In genomic region chr4:109559983-109560686, GRCh38 we compare ENCODE assay signal across 8 cellular contexts. TPM values are rescaled to one million over a fixed set of nuclear protein-coding genes. Genes with fewer than 3 reads are reported as not detected.
DNase-seq lines count a peak whose midpoint lies in the region; ATAC-seq and TF ChIP-seq lines count a peak whose summit lies in the region.

Gene MCUB (plus strand): TSS chr4:109560246. CDS start chr4:109560338, 92 bp downstream.

- DNase-seq in DMS79 (lab: John Stamatoyannopoulos, UW) (peak; percentile 61), RPMI7951 (ENCODE audit: low read depth) (peak; percentile 88), fibroblast of the aortic adventitia (ENCODE audit: low read depth) (peak; percentile 85), nephron progenitor cell (peak; percentile 84)

- peaks cover 20% of the 10 kb centered on the region for H3K4me1 Mint-ChIP-seq in activated T-helper 17 cell treated with anti-CD3 and anti-CD28 coated beads, Interleukin-2, amount 50 U/mL, for 72 hours
- peaks cover 44% of the 10 kb centered on the region for H3K4me1 Mint-ChIP-seq in nephron progenitor cell
- H3K4me1 Mint-ChIP-seq in stimulated activated naive CD8-positive, alpha-beta T cell treated with anti-CD3 and anti-CD28 coated beads, Interleukin-15, Interleukin-2, amounts not matched to agents 100 ng/mL and 50 ng/mL, for 24 hours (ENCODE audit: low read depth), result peaks cover 57% of the 10 kb centered on the region

- peak within 1 kb of the TSS; percentile 90 for H3K27ac Mint-ChIP-seq in activated T-helper 17 cell treated with anti-CD3 and anti-CD28 coated beads, Interleukin-2, amount 50 U/mL, for 72 hours
- H3K27ac Mint-ChIP-seq in nephron progenitor cell, result peak within 1 kb of the TSS; percentile 31
- peak within 1 kb of the TSS; percentile 97 for H3K27ac Mint-ChIP-seq in stimulated activated naive CD8-positive, alpha-beta T cell treated with anti-CD3 and anti-CD28 coated beads, Interleukin-15, Interleukin-2, amounts not matched to agents 100 ng/mL and 50 ng/mL, for 24 hours

- no peaks in the 10 kb centered on the region for H3K27me3 Mint-ChIP-seq in activated T-helper 17 cell treated with anti-CD3 and anti-CD28 coated beads, Interleukin-2, amount 50 U/mL, for 72 hours
- peaks cover 20% of the 10 kb centered on the region for H3K27me3 Mint-ChIP-seq in nephron progenitor cell (ENCODE audit: low read depth, poor library complexity)
- no peaks in the 10 kb centered on the region for H3K27me3 Mint-ChIP-seq in stimulated activated naive CD8-positive, alpha-beta T cell treated with anti-CD3 and anti-CD28 coated beads, Interleukin-15, Interleukin-2, amounts not matched to agents 100 ng/mL and 50 ng/mL, for 24 hours

- H3K4me3 ChIP-seq in fibroblast of the aortic adventitia (ENCODE audit: low read depth, low read length), result peak within 1 kb of the TSS; percentile 84

- no peak for TF ChIP-seq EP300 in Ishikawa (IDR thresholded peaks at IDR 0.05; ENCODE audit: borderline replicate concordance)

- peak within 1 kb of the TSS; percentile 84 for H3K4me3 Mint-ChIP-seq in activated T-helper 17 cell treated with anti-CD3 and anti-CD28 coated beads, Interleukin-2, amount 50 U/mL, for 72 hours
- peak within 1 kb of the TSS; percentile 83 for H3K4me3 Mint-ChIP-seq in nephron progenitor cell
- H3K4me3 Mint-ChIP-seq in stimulated activated naive CD8-positive, alpha-beta T cell treated with anti-CD3 and anti-CD28 coated beads, Interleukin-15, Interleukin-2, amounts not matched to agents 100 ng/mL and 50 ng/mL, for 24 hours, result peak within 1 kb of the TSS; percentile 96

- H3K36me3 Mint-ChIP-seq in activated T-helper 17 cell treated with anti-CD3 and anti-CD28 coated beads, Interleukin-2, amount 50 U/mL, for 72 hours (ENCODE audit: low read depth), result peaks cover 44% of the 10 kb centered on the region
- H3K36me3 Mint-ChIP-seq in nephron progenitor cell (ENCODE audit: low read depth), result peaks cover 26% of the 10 kb centered on the region
- H3K36me3 Mint-ChIP-seq in stimulated activated naive CD8-positive, alpha-beta T cell treated with anti-CD3 and anti-CD28 coated beads, Interleukin-15, Interleukin-2, amounts not matched to agents 100 ng/mL and 50 ng/mL, for 24 hours (ENCODE audit: low read depth), result peaks cover 20% of the 10 kb centered on the region

- ATAC-seq in GM21717 (IDR thresholded peaks at IDR 0.05; ENCODE audit: unreplicated experiment), result peak; percentile 93
- ATAC-seq in activated T-helper 17 cell treated with anti-CD3 and anti-CD28 coated beads, Interleukin-2, amount 50 U/mL, for 72 hours (replicated peaks), result peak; percentile 91

- TF ChIP-seq CTCF in fibroblast of the aortic adventitia (IDR thresholded peaks at IDR 0.05; ENCODE audit: insufficient read depth, low read length) (no peak), nephron progenitor cell (IDR thresholded peaks at IDR 0.05) (no peak)

- H3K9me3 Mint-ChIP-seq in activated T-helper 17 cell treated with anti-CD3 and anti-CD28 coated beads, Interleukin-2, amount 50 U/mL, for 72 hours, result no peaks in the 10 kb centered on the region
- peaks cover 10% of the 10 kb centered on the region for H3K9me3 Mint-ChIP-seq in nephron progenitor cell
- no peaks in the 10 kb centered on the region for H3K9me3 Mint-ChIP-seq in stimulated activated naive CD8-positive, alpha-beta T cell treated with anti-CD3 and anti-CD28 coated beads, Interleukin-15, Interleukin-2, amounts not matched to agents 100 ng/mL and 50 ng/mL, for 24 hours

- no peak for TF ChIP-seq RAD21 in Ishikawa (IDR thresholded peaks at IDR 0.05; ENCODE audit: low read depth)

TF ChIP-seq in Ishikawa, 13 proteins besides CTCF, POLR2A, EP300 and RAD21:
- TF ChIP-seq ZBTB7A (IDR thresholded peaks at IDR 0.05; ENCODE audit: low read depth) (0 out of 2 replicates have a peak, but pooled peaks have one; percentile 32), CREB1 (IDR thresholded peaks at IDR 0.05; ENCODE audit: low read depth) (no peak), MAX (IDR thresholded peaks at IDR 0.05) (peak; percentile 52; the same call in 1 of the 2 replicates), REST (IDR thresholded peaks at IDR 0.05; ENCODE audit: low read depth) (no peak), TCF12 (IDR thresholded peaks at IDR 0.05; ENCODE audit: low read depth) (no peak), FOXM1 (IDR thresholded peaks at IDR 0.05; ENCODE audit: borderline replicate concordance, low read depth) (no peak), USF1 (IDR thresholded peaks at IDR 0.05) (no peak), TEAD4 (IDR thresholded peaks at IDR 0.05) (no peak), YY1 (IDR thresholded peaks at IDR 0.05; ENCODE audit: low read depth) (no peak), TAF1 (IDR thresholded peaks at IDR 0.05; ENCODE audit: low read depth) (peak; percentile 45; the same call in 1 of the 2 replicates), CEBPB (IDR thresholded peaks at IDR 0.05) (no peak), NFIC (IDR thresholded peaks at IDR 0.05) (no peak), EGR1 (IDR thresholded peaks at IDR 0.05) (no peak)
TF ChIP-seq in Ishikawa: peak in this region for 3.

RNA-seq across cellular contexts. Expression of gene MCUB, which starts in this region (rescaled TPM):
- 47.5 and 51.3 TPM in 2 replicates for total RNA-seq in RPMI7951 (2014; rRNA removed; shearing (Covaris generic))
- 10 to 100 TPM; 57.3 to 62.4 TPM for total RNA-seq in activated T-helper 17 cell treated with anti-CD3 and anti-CD28 coated beads, Interleukin-2, amount 50 U/mL, for 72 hours
- total RNA-seq in fibroblast of the aortic adventitia (ENCODE audit: low replicate concordance), result 32.5 and 49.3 TPM in 2 replicates

Comparison
In these comparisons a context has a peak if more than half of its experiments do, and no peak if none do; other contexts are left out.
1. Peak in every context shown above with its lines: DNase-seq, ATAC-seq and H3K4me3 ChIP-seq.
2. H3K27ac Mint-ChIP-seq: peak in every context shown above with its lines; median percentile 97 in stimulated activated naive CD8-positive, alpha-beta T cell treated with anti-CD3 and anti-CD28 coated beads, Interleukin-15, Interleukin-2, amounts not matched to agents 100 ng/mL and 50 ng/mL, for 24 hours; 90 in activated T-helper 17 cell treated with anti-CD3 and anti-CD28 coated beads, Interleukin-2, amount 50 U/mL, for 72 hours; 31 in nephron progenitor cell.